17 cellular contexts compared by ENCODE assay signal in the genomic region with DNA sequence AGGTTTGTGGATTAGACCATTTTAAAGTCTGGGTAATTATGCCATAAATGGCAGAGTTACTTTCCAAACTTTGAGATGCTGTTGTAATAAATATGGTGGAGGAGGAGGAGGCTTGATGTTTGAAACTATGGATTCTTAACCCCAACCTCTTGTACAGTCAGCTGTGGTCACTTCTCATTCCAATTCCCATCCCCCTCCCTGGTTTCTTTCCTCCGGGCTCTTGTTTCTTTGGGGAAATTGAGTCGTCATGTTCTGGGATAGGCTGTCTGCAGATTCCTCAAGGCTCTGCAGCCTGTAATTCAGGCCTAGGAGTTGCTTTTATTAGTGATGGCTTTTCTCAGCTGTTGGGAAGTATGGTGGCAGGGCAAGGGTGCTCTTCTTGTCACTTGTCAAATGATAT. TPM values are rescaled to one million over a fixed set of nuclear protein-coding genes. Genes with fewer than 3 reads are reported as not detected.
A peak's percentile ranks its signal among the peaks of the same experiment; 100 is the strongest.
DNase-seq lines count a peak whose midpoint lies in the region; ATAC-seq, FAIRE-seq and TF ChIP-seq lines count a peak whose summit lies in the region.
"Had no signal": no experiment of that assay in that cellular context is flagged by ENCODE, and none has a peak within 500 bp of the region (broad histone marks: within the 10 kb centered on the region; RNA-seq: fewer than 3 reads in every experiment).

No MANE protein-coding gene starts in this region.

- no peak overlapping the region for H3K4ac ChIP-seq in mesendoderm (ENCODE audit: low read depth, low read length)

- intact Hi-C loops in HepG2 (cut with micrococcal nuclease; ENCODE audit: unreplicated experiment): loop anchor here (2.0 kb wide), 1 partner anchor 64 kb away; no protein-coding TSS in a partner anchor
- intact Hi-C loops in right lobe of liver (cut with DNase I): no loop called here
- intact Hi-C loops in uterus (cut with DNase I; ENCODE audit: low total_unique reads): loop anchor here (10.0 kb wide), 1 partner anchor 46 kb away; no protein-coding TSS in a partner anchor

- no peak overlapping the region for H2BK120ac ChIP-seq in mesendoderm (ENCODE audit: low read depth, low read length)

- peaks cover 14% of the 10 kb centered on the region for H3K79me1 ChIP-seq in mesendoderm (ENCODE audit: low read length)

- no peak overlapping the region for H2BK15ac ChIP-seq in mesendoderm (replicated peaks; ENCODE audit: low read depth)

- TF ChIP-seq EP300 in HepG2 (IDR thresholded peaks at IDR 0.05; ENCODE audit: low read depth in 2 of 2, low read length in 2 of 2) (no peak), HepG2 (CRISPR knock-in tag; IDR thresholded peaks at IDR 0.05; ENCODE audit: borderline replicate concordance) (no peak)

- in situ Hi-C loops in HepG2 (cut with HindIII; ENCODE audit: extremely low pct_ligation_motif_present, low pct_unique_long_range_greater_than_20kb): loop anchor here (5.0 to 10.0 kb wide), 2 partner anchors 46 to 64 kb away; no protein-coding TSS in a partner anchor

- no peaks in the 10 kb centered on the region for H3K27me3 Mint-ChIP-seq in brain

- peaks cover 8% of the 10 kb centered on the region for H4K20me1 ChIP-seq in HepG2 (ENCODE audit: insufficient read depth, low read length)

- POLR2A ChIA-PET in HepG2 (lab: Yijun Ruan, JAX): interaction anchor here (3.1 to 3.5 kb wide), 2 partner anchors 11 to 18 kb away, joined by 14 to 31 read pairs; no protein-coding TSS in a partner anchor

- DNase-seq in HepG2 (ENCODE audit: low spot score) (no peak), right lobe of liver (no peak), mesendoderm (no peak), uterus (no peak), GM12891 (ENCODE audit: insufficient read length, low spot score) (no peak), NCI-H1930 (lab: John Stamatoyannopoulos, UW) (no peak)
- no peak for DNase-seq in activated CD4-positive, alpha-beta T cell treated with anti-CD3 and anti-CD28 coated beads, Interleukin-2, amount 50 U/mL, for 48 hours
- DNase-seq: 8988T, activated gamma-delta T cell, GDM1, MM.1S, NCI-H2029 treated with DMSO at 0.1 percent for 48 hours, pancreas, SW 1271 had no signal

- H3K4me3 ChIP-seq in HepG2 (replicated peaks in 1 of 3; ENCODE audit: insufficient read depth in 1 of 3, low read depth in 2 of 3, low read length in 3 of 3) (peak overlapping the region in 2 of 3 experiments; percentile 3 to 100; a peak in 1 of 6 replicates), right lobe of liver (no peak overlapping the region), mesendoderm (ENCODE audit: low read length) (no peak overlapping the region), uterus (no peak overlapping the region)
- H3K4me3 ChIP-seq: lung, pancreas had no signal

- H4K8ac ChIP-seq in mesendoderm (ENCODE audit: low read depth, low read length): no peak overlapping the region

- no peak overlapping the region for H3K56ac ChIP-seq in mesendoderm (ENCODE audit: low read length)

- no peak for TF ChIP-seq POLR2A in HepG2 (IDR thresholded peaks at IDR 0.05; ENCODE audit: insufficient read depth in 1 of 2, low read depth in 2 of 2, low read length in 2 of 2)
- no peak for TF ChIP-seq POLR2A in right lobe of liver (IDR thresholded peaks at IDR 0.05)
- TF ChIP-seq POLR2A in uterus (IDR thresholded peaks at IDR 0.05): no peak
- TF ChIP-seq POLR2A in GM12891 (IDR thresholded peaks at IDR 0.05; ENCODE audit: low read depth, low read length): no peak

- H3K9me3 ChIP-seq in HepG2 (ENCODE audit: low read length) (no peaks in the 10 kb centered on the region), right lobe of liver (no peaks in the 10 kb centered on the region), uterus (no peaks in the 10 kb centered on the region)
- H3K9me3 ChIP-seq: pancreas had no signal

- H3K4me2 ChIP-seq in HepG2 (ENCODE audit: low read depth, low read length) (peak overlapping the region; percentile 94), mesendoderm (ENCODE audit: low read length) (no peak overlapping the region)

- no peak overlapping the region for H2AFZ ChIP-seq in HepG2 (ENCODE audit: low read length)

- H3K9me3 Mint-ChIP-seq in brain: no peaks in the 10 kb centered on the region

- peaks cover 36% of the 10 kb centered on the region for H3K4me1 Mint-ChIP-seq in brain

- H3K36me3 ChIP-seq in HepG2 (replicated peaks in 1 of 2; ENCODE audit: control insufficient read depth in 1 of 2, insufficient read depth in 2 of 2, low read length in 2 of 2) (no peaks in the 10 kb centered on the region; a peak in 1 of 5 replicates), right lobe of liver (peaks cover 0 to 7% (median 1%) of the 10 kb centered on the region in 4 donors), mesendoderm (ENCODE audit: control insufficient read depth, insufficient read depth, low read length) (no peaks in the 10 kb centered on the region), uterus (no peaks in the 10 kb centered on the region)
- H3K36me3 ChIP-seq: pancreas had no signal

- H3K79me2 ChIP-seq in HepG2 (ENCODE audit: insufficient read depth, low read length) (peaks cover 67% of the 10 kb centered on the region), mesendoderm (ENCODE audit: control insufficient read depth, insufficient read depth, low read length) (peaks cover 65% of the 10 kb centered on the region)

- no peak for TF ChIP-seq RAD21 in HepG2 (CRISPR knock-in tag; IDR thresholded peaks at IDR 0.05)

- H3K4me1 ChIP-seq in HepG2 (ENCODE audit: insufficient read depth, low read length) (peaks cover 67% of the 10 kb centered on the region), right lobe of liver (peaks cover 0 to 5% (median under 1%) of the 10 kb centered on the region in 4 donors), mesendoderm (ENCODE audit: control insufficient read depth, low read depth, low read length) (peaks cover 17% of the 10 kb centered on the region), uterus (peaks cover 0 to 4% of the 10 kb centered on the region in 2 donors)
- H3K4me1 ChIP-seq: pancreas had no signal

- no peak overlapping the region for H3K23ac ChIP-seq in mesendoderm (ENCODE audit: low read length)

- H3K4me3 Mint-ChIP-seq in brain: peak overlapping the region; percentile 78 to 91 (median 79)

- peak overlapping the region in 3 of 5 experiments; percentile 16 to 84 (median 55) for H3K27ac Mint-ChIP-seq in brain

- H3K27ac ChIP-seq in HepG2 (ENCODE audit: extremely low read length, insufficient read depth, low read length) (peak overlapping the region; percentile 34), right lobe of liver (no peak overlapping the region), mesendoderm (ENCODE audit: low read depth, low read length) (no peak overlapping the region), uterus (peak overlapping the region; percentile 85 to 94)
- H3K27ac ChIP-seq: pancreas, VCaP had no signal

- no peak overlapping the region for H3K18ac ChIP-seq in mesendoderm (ENCODE audit: low read length)

- TSS peak; percentile 49 for BruUV-seq in HepG2 (replicated peaks; lab: Mats Ljungman, UMichigan)

- no peak for FAIRE-seq in HepG2 (lab: Jason Lieb, UNC)
- FAIRE-seq in GM12891 (lab: Jason Lieb, UNC): no peak
- FAIRE-seq: pancreas had no signal

- TF ChIP-seq CTCF in HepG2 (CRISPR knock-in tag; IDR thresholded peaks at IDR 0.05) (no peak), right lobe of liver (IDR thresholded peaks at IDR 0.05) (no peak), brain (conservative IDR thresholded peaks at IDR 0.05) (no peak), uterus (IDR thresholded peaks at IDR 0.05) (no peak)

- H3K36me3 Mint-ChIP-seq in brain: peaks cover 11% of the 10 kb centered on the region

- ATAC-seq in HepG2 (no peak), right lobe of liver (no peak)
- ATAC-seq: pancreas had no signal

- no peaks in the 10 kb centered on the region; a peak in 1 of 5 replicates for H3K27me3 ChIP-seq in HepG2 (ENCODE audit: control insufficient read depth in 1 of 2, insufficient read depth in 2 of 2, low read length in 2 of 2)
- no peaks in the 10 kb centered on the region for H3K27me3 ChIP-seq in right lobe of liver
- no peaks in the 10 kb centered on the region for H3K27me3 ChIP-seq in mesendoderm (ENCODE audit: insufficient read depth, low read length, poor library complexity)
- no peaks in the 10 kb centered on the region for H3K27me3 ChIP-seq in uterus
- H3K27me3 ChIP-seq: pancreas had no signal

- CTCF ChIA-PET in HepG2 (lab: Yijun Ruan, JAX; ENCODE audit: low intra/inter-chr PET ratio, low total read pairs): no interaction called here

- peak overlapping the region; percentile 91; the same call in 1 of the 2 replicates for H3K9ac ChIP-seq in HepG2 (ENCODE audit: insufficient read depth, low read depth, low read length)
- H3K9ac ChIP-seq in mesendoderm (ENCODE audit: low read length): peak overlapping the region; percentile 99

- WGBS in HepG2 (ENCODE audit: low lambda C conversion rate): 98% methylated on average over 2 of the region's 2 CpGs
- 100% methylated on average over 1 of the region's 2 CpGs for WGBS in right lobe of liver (ENCODE audit: insufficient coverage, low coverage, low lambda C conversion rate, missing lambda C conversion rate)
- no CpG with 5 or more reads among the region's 2 CpGs for WGBS in mesendoderm (ENCODE audit: extremely low coverage, insufficient coverage, low lambda C conversion rate)

- H2BK5ac ChIP-seq in mesendoderm (ENCODE audit: low read length): no peak overlapping the region

- no peak overlapping the region for H4K5ac ChIP-seq in mesendoderm (ENCODE audit: low read length)

- H2AK5ac ChIP-seq in mesendoderm (ENCODE audit: low read length): no peak overlapping the region

RNA-seq across cellular contexts. Expression of a gene that starts 2.5 kb away (rescaled TPM):
- total RNA-seq in HepG2 (2016; rRNA removed; fragmentation: Illumina TruSeq; extraction: Trizol) (48.5 and 99.8 TPM in 2 replicates), right lobe of liver (1 to 10 TPM in 3 of 6 experiments, under 1 TPM in 3; 0.55 to 1.8 (median 0.99) TPM), uterus (100 to 1,000 TPM in 3 of 4 donors, 10 to 100 TPM in 1; 53.8 to 247 (median 153) TPM)
- total RNA-seq in HepG2 (2016; cell fraction: cytosol; rRNA removed; fragmentation: Illumina TruSeq; extraction: Trizol; ENCODE audit: low read depth): 16.1 and 17.5 TPM in 2 replicates
- 42.2 and 99.6 TPM in 2 replicates for total RNA-seq in HepG2 (2016; cell fraction: insoluble cytoplasmic fraction; rRNA removed; fragmentation: Illumina TruSeq; extraction: Trizol)
- total RNA-seq in HepG2 (2016; cell fraction: membrane; rRNA removed; fragmentation: Illumina TruSeq; extraction: Trizol): 29.0 and 31.7 TPM in 2 replicates
- total RNA-seq in HepG2 (2016; cell fraction: nucleus; rRNA removed; fragmentation: Illumina TruSeq; extraction: Trizol): 111 and 135 TPM in 2 replicates
- polyA plus RNA-seq in HepG2 (2011; rRNA removed) (98.5 and 116 TPM in 2 replicates), brain (ENCODE audit: insufficient read depth, low read depth, low replicate concordance) (109 TPM)
- 75.5 and 97.3 TPM in 2 replicates for polyA plus RNA-seq in HepG2 (2011; cell fraction: cytosol; rRNA removed)
- polyA plus RNA-seq in HepG2 (2011; cell fraction: nucleus; rRNA removed): 240 and 289 TPM in 2 replicates
- polyA plus RNA-seq in HepG2 (2012): 93.9 and 95.7 TPM in 2 replicates
- 6.8 and 7.3 TPM in 2 replicates for polyA plus RNA-seq in HepG2 (2016; cell fraction: cytosol; fragmentation: Illumina TruSeq; extraction: Trizol; ENCODE audit: low read depth)
- 34.4 and 38.1 TPM in 2 replicates for polyA plus RNA-seq in HepG2 (2016; cell fraction: insoluble cytoplasmic fraction; fragmentation: Illumina TruSeq; extraction: Trizol; ENCODE audit: low read depth)
- 12.8 and 15.4 TPM in 2 replicates for polyA plus RNA-seq in HepG2 (2016; cell fraction: membrane; fragmentation: Illumina TruSeq; extraction: Trizol; ENCODE audit: low read depth)
- 220 and 224 TPM in 2 replicates for polyA plus RNA-seq in HepG2 (2016; cell fraction: nucleus; fragmentation: Illumina TruSeq; extraction: Trizol; ENCODE audit: insufficient read depth, low read depth)
- 0.19 and 231 TPM in 2 replicates for polyA minus RNA-seq in HepG2 (2011; rRNA and poly(A)+ RNA removed; ENCODE audit: low replicate concordance)
- polyA minus RNA-seq in HepG2 (2011; cell fraction: cytosol; rRNA and poly(A)+ RNA removed): 83.9 and 88.1 TPM in 2 replicates
- 66.0 and 71.1 TPM in 2 replicates for polyA minus RNA-seq in HepG2 (2011; cell fraction: nucleus; rRNA and poly(A)+ RNA removed)
- polyA plus RNA-seq in mesendoderm (2013, experiment 1 of 2): 62.6 TPM
- 63.6 TPM for polyA plus RNA-seq in mesendoderm (2013, experiment 2 of 2)
- 0.60 TPM for polyA plus RNA-seq in GM12891 (2012; ENCODE audit: low read depth, missing spikeins)

RNA-seq across cellular contexts. Expression of a gene that starts 19.2 kb away (rescaled TPM):
- 45.4 and 45.8 TPM in 2 replicates for total RNA-seq in HepG2 (2016; rRNA removed; fragmentation: Illumina TruSeq; extraction: Trizol)
- 8.5 and 8.8 TPM in 2 replicates for total RNA-seq in HepG2 (2016; cell fraction: cytosol; rRNA removed; fragmentation: Illumina TruSeq; extraction: Trizol; ENCODE audit: low read depth)
- total RNA-seq in HepG2 (2016; cell fraction: insoluble cytoplasmic fraction; rRNA removed; fragmentation: Illumina TruSeq; extraction: Trizol): 47.2 and 51.0 TPM in 2 replicates
- 13.3 and 15.2 TPM in 2 replicates for total RNA-seq in HepG2 (2016; cell fraction: membrane; rRNA removed; fragmentation: Illumina TruSeq; extraction: Trizol)
- 35.8 and 40.4 TPM in 2 replicates for total RNA-seq in HepG2 (2016; cell fraction: nucleus; rRNA removed; fragmentation: Illumina TruSeq; extraction: Trizol)
- polyA plus RNA-seq in HepG2 (2011; rRNA removed): 70.4 and 89.4 TPM in 2 replicates
- 29.9 and 38.2 TPM in 2 replicates for polyA plus RNA-seq in HepG2 (2011; cell fraction: cytosol; rRNA removed)
- 249 and 270 TPM in 2 replicates for polyA plus RNA-seq in HepG2 (2011; cell fraction: nucleus; rRNA removed)
- 56.0 and 58.1 TPM in 2 replicates for polyA plus RNA-seq in HepG2 (2012)
- polyA plus RNA-seq in HepG2 (2016; cell fraction: cytosol; fragmentation: Illumina TruSeq; extraction: Trizol; ENCODE audit: low read depth): 4.5 and 5.4 TPM in 2 replicates
- polyA plus RNA-seq in HepG2 (2016; cell fraction: insoluble cytoplasmic fraction; fragmentation: Illumina TruSeq; extraction: Trizol; ENCODE audit: low read depth): 32.7 and 33.8 TPM in 2 replicates
- 6.9 and 7.6 TPM in 2 replicates for polyA plus RNA-seq in HepG2 (2016; cell fraction: membrane; fragmentation: Illumina TruSeq; extraction: Trizol; ENCODE audit: low read depth)
- polyA plus RNA-seq in HepG2 (2016; cell fraction: nucleus; fragmentation: Illumina TruSeq; extraction: Trizol; ENCODE audit: insufficient read depth, low read depth): 72.9 and 91.6 TPM in 2 replicates
- 12.0 and 88.9 TPM in 2 replicates for polyA minus RNA-seq in HepG2 (2011; rRNA and poly(A)+ RNA removed; ENCODE audit: low replicate concordance)
- polyA minus RNA-seq in HepG2 (2011; cell fraction: cytosol; rRNA and poly(A)+ RNA removed): 22.5 and 32.4 TPM in 2 replicates
- polyA minus RNA-seq in HepG2 (2011; cell fraction: nucleus; rRNA and poly(A)+ RNA removed): 64.2 and 74.3 TPM in 2 replicates
- total RNA-seq in right lobe of liver: 100 to 1,000 TPM in 1 of 6 experiments, 10 to 100 TPM in 5; 45.8 to 134 (median 65.0) TPM
- 81.2 TPM for polyA plus RNA-seq in brain (ENCODE audit: insufficient read depth, low read depth, low replicate concordance)
- polyA plus RNA-seq in mesendoderm (2013, experiment 1 of 2): 11.9 TPM
- polyA plus RNA-seq in mesendoderm (2013, experiment 2 of 2): 12.4 TPM
- 10 to 100 TPM in 3 of 4 donors, 1 to 10 TPM in 1; 2.8 to 30.6 (median 27.2) TPM for total RNA-seq in uterus
- polyA plus RNA-seq in GM12891 (2012; ENCODE audit: low read depth, missing spikeins): 9.9 TPM

RNA-seq across cellular contexts. Expression of a gene that starts 19.4 kb away (rescaled TPM):
- total RNA-seq in HepG2 (2016; rRNA removed; fragmentation: Illumina TruSeq; extraction: Trizol): 56.1 and 56.8 TPM in 2 replicates
- 24.7 and 25.2 TPM in 2 replicates for total RNA-seq in HepG2 (2016; cell fraction: cytosol; rRNA removed; fragmentation: Illumina TruSeq; extraction: Trizol; ENCODE audit: low read depth)
- total RNA-seq in HepG2 (2016; cell fraction: insoluble cytoplasmic fraction; rRNA removed; fragmentation: Illumina TruSeq; extraction: Trizol): 45.8 and 58.5 TPM in 2 replicates
- total RNA-seq in HepG2 (2016; cell fraction: membrane; rRNA removed; fragmentation: Illumina TruSeq; extraction: Trizol): 19.8 and 24.7 TPM in 2 replicates
- total RNA-seq in HepG2 (2016; cell fraction: nucleus; rRNA removed; fragmentation: Illumina TruSeq; extraction: Trizol): 29.3 and 31.1 TPM in 2 replicates
- 65.6 and 69.9 TPM in 2 replicates for polyA plus RNA-seq in HepG2 (2011; rRNA removed)
- polyA plus RNA-seq in HepG2 (2011; cell fraction: cytosol; rRNA removed): 54.5 and 71.8 TPM in 2 replicates
- polyA plus RNA-seq in HepG2 (2011; cell fraction: nucleus; rRNA removed): 75.8 and 91.0 TPM in 2 replicates
- 95.2 and 116 TPM in 2 replicates for polyA plus RNA-seq in HepG2 (2012)
- polyA plus RNA-seq in HepG2 (2016; cell fraction: cytosol; fragmentation: Illumina TruSeq; extraction: Trizol; ENCODE audit: low read depth): 24.0 and 25.5 TPM in 2 replicates
- polyA plus RNA-seq in HepG2 (2016; cell fraction: insoluble cytoplasmic fraction; fragmentation: Illumina TruSeq; extraction: Trizol; ENCODE audit: low read depth): 88.5 and 104 TPM in 2 replicates
- polyA plus RNA-seq in HepG2 (2016; cell fraction: membrane; fragmentation: Illumina TruSeq; extraction: Trizol; ENCODE audit: low read depth): 24.2 and 27.0 TPM in 2 replicates
- 91.3 and 95.0 TPM in 2 replicates for polyA plus RNA-seq in HepG2 (2016; cell fraction: nucleus; fragmentation: Illumina TruSeq; extraction: Trizol; ENCODE audit: insufficient read depth, low read depth)
- polyA minus RNA-seq in HepG2 (2011; rRNA and poly(A)+ RNA removed; ENCODE audit: low replicate concordance): 45.8 and 60.7 TPM in 2 replicates
- polyA minus RNA-seq in HepG2 (2011; cell fraction: cytosol; rRNA and poly(A)+ RNA removed): 30.5 and 54.2 TPM in 2 replicates
- 18.3 and 19.6 TPM in 2 replicates for polyA minus RNA-seq in HepG2 (2011; cell fraction: nucleus; rRNA and poly(A)+ RNA removed)
- total RNA-seq in right lobe of liver: 10 to 100 TPM; 41.6 to 63.1 (median 60.4) TPM
- 123 TPM for polyA plus RNA-seq in brain (ENCODE audit: insufficient read depth, low read depth, low replicate concordance)
- polyA plus RNA-seq in mesendoderm (2013, experiment 1 of 2): 59.0 TPM
- polyA plus RNA-seq in mesendoderm (2013, experiment 2 of 2): 62.6 TPM
- total RNA-seq in uterus: 10 to 100 TPM; 14.4 to 44.4 (median 16.1) TPM
- 67.8 TPM for polyA plus RNA-seq in GM12891 (2012; ENCODE audit: low read depth, missing spikeins)

RNA-seq across cellular contexts. Expression of a gene that starts 25.0 kb away (rescaled TPM):
- total RNA-seq in HepG2 (2016; rRNA removed; fragmentation: Illumina TruSeq; extraction: Trizol) (30.7 and 32.0 TPM in 2 replicates), right lobe of liver (10 to 100 TPM in 1 of 6 experiments, 1 to 10 TPM in 5; 6.5 to 12.7 (median 8.8) TPM), uterus (10 to 100 TPM in 2 of 4 donors, 1 to 10 TPM in 2; 6.4 to 65.1 (median 18.9) TPM)
- total RNA-seq in HepG2 (2016; cell fraction: cytosol; rRNA removed; fragmentation: Illumina TruSeq; extraction: Trizol; ENCODE audit: low read depth): 1.6 and 2.2 TPM in 2 replicates
- 27.3 and 31.2 TPM in 2 replicates for total RNA-seq in HepG2 (2016; cell fraction: insoluble cytoplasmic fraction; rRNA removed; fragmentation: Illumina TruSeq; extraction: Trizol)
- 5.8 and 6.7 TPM in 2 replicates for total RNA-seq in HepG2 (2016; cell fraction: membrane; rRNA removed; fragmentation: Illumina TruSeq; extraction: Trizol)
- total RNA-seq in HepG2 (2016; cell fraction: nucleus; rRNA removed; fragmentation: Illumina TruSeq; extraction: Trizol): 34.6 and 35.9 TPM in 2 replicates
- polyA plus RNA-seq in HepG2 (2011; rRNA removed) (60.7 and 79.4 TPM in 2 replicates), brain (ENCODE audit: insufficient read depth, low read depth, low replicate concordance) (35.6 TPM)
- polyA plus RNA-seq in HepG2 (2011; cell fraction: cytosol; rRNA removed): 38.0 and 49.6 TPM in 2 replicates
- 221 and 265 TPM in 2 replicates for polyA plus RNA-seq in HepG2 (2011; cell fraction: nucleus; rRNA removed)
- 36.5 and 41.4 TPM in 2 replicates for polyA plus RNA-seq in HepG2 (2012)
- polyA plus RNA-seq in HepG2 (2016; cell fraction: cytosol; fragmentation: Illumina TruSeq; extraction: Trizol; ENCODE audit: low read depth): 1.1 and 1.4 TPM in 2 replicates
- 16.9 and 21.5 TPM in 2 replicates for polyA plus RNA-seq in HepG2 (2016; cell fraction: insoluble cytoplasmic fraction; fragmentation: Illumina TruSeq; extraction: Trizol; ENCODE audit: low read depth)
- polyA plus RNA-seq in HepG2 (2016; cell fraction: membrane; fragmentation: Illumina TruSeq; extraction: Trizol; ENCODE audit: low read depth): 2.2 and 2.7 TPM in 2 replicates
- polyA plus RNA-seq in HepG2 (2016; cell fraction: nucleus; fragmentation: Illumina TruSeq; extraction: Trizol; ENCODE audit: insufficient read depth, low read depth): 63.7 and 70.4 TPM in 2 replicates
- 14.4 and 143 TPM in 2 replicates for polyA minus RNA-seq in HepG2 (2011; rRNA and poly(A)+ RNA removed; ENCODE audit: low replicate concordance)
- polyA minus RNA-seq in HepG2 (2011; cell fraction: cytosol; rRNA and poly(A)+ RNA removed): 44.5 and 45.5 TPM in 2 replicates
- polyA minus RNA-seq in HepG2 (2011; cell fraction: nucleus; rRNA and poly(A)+ RNA removed): 65.0 and 67.0 TPM in 2 replicates
- polyA plus RNA-seq in mesendoderm (2013, experiment 1 of 2): 5.4 TPM
- polyA plus RNA-seq in mesendoderm (2013, experiment 2 of 2): 5.2 TPM
- polyA plus RNA-seq in GM12891 (2012; ENCODE audit: low read depth, missing spikeins): 14.6 TPM

RNA-seq across cellular contexts. Expression of a gene that starts 57.2 kb away (rescaled TPM):
- total RNA-seq in HepG2 (2016; rRNA removed; fragmentation: Illumina TruSeq; extraction: Trizol): 144 and 184 TPM in 2 replicates
- total RNA-seq in HepG2 (2016; cell fraction: cytosol; rRNA removed; fragmentation: Illumina TruSeq; extraction: Trizol; ENCODE audit: low read depth): 41.5 and 43.9 TPM in 2 replicates
- total RNA-seq in HepG2 (2016; cell fraction: insoluble cytoplasmic fraction; rRNA removed; fragmentation: Illumina TruSeq; extraction: Trizol): 139 and 185 TPM in 2 replicates
- total RNA-seq in HepG2 (2016; cell fraction: membrane; rRNA removed; fragmentation: Illumina TruSeq; extraction: Trizol): 82.9 and 85.4 TPM in 2 replicates
- total RNA-seq in HepG2 (2016; cell fraction: nucleus; rRNA removed; fragmentation: Illumina TruSeq; extraction: Trizol): 49.7 and 52.1 TPM in 2 replicates
- polyA plus RNA-seq in HepG2 (2011; rRNA removed): 29.5 and 31.1 TPM in 2 replicates
- 28.3 and 36.3 TPM in 2 replicates for polyA plus RNA-seq in HepG2 (2011; cell fraction: cytosol; rRNA removed)
- 8.2 and 11.1 TPM in 2 replicates for polyA plus RNA-seq in HepG2 (2011; cell fraction: nucleus; rRNA removed)
- polyA plus RNA-seq in HepG2 (2012): 35.6 and 36.9 TPM in 2 replicates
- 26.9 and 28.8 TPM in 2 replicates for polyA plus RNA-seq in HepG2 (2016; cell fraction: cytosol; fragmentation: Illumina TruSeq; extraction: Trizol; ENCODE audit: low read depth)
- polyA plus RNA-seq in HepG2 (2016; cell fraction: insoluble cytoplasmic fraction; fragmentation: Illumina TruSeq; extraction: Trizol; ENCODE audit: low read depth): 145 and 156 TPM in 2 replicates
- polyA plus RNA-seq in HepG2 (2016; cell fraction: membrane; fragmentation: Illumina TruSeq; extraction: Trizol; ENCODE audit: low read depth): 45.9 and 51.4 TPM in 2 replicates
- polyA plus RNA-seq in HepG2 (2016; cell fraction: nucleus; fragmentation: Illumina TruSeq; extraction: Trizol; ENCODE audit: insufficient read depth, low read depth): 64.0 and 64.6 TPM in 2 replicates
- 22.6 and 58.3 TPM in 2 replicates for polyA minus RNA-seq in HepG2 (2011; rRNA and poly(A)+ RNA removed; ENCODE audit: low replicate concordance)
- polyA minus RNA-seq in HepG2 (2011; cell fraction: cytosol; rRNA and poly(A)+ RNA removed): 22.8 and 24.6 TPM in 2 replicates
- 12.1 and 18.5 TPM in 2 replicates for polyA minus RNA-seq in HepG2 (2011; cell fraction: nucleus; rRNA and poly(A)+ RNA removed)
- total RNA-seq in right lobe of liver: 10 to 100 TPM; 21.8 to 45.0 (median 23.3) TPM
- 58.7 TPM for polyA plus RNA-seq in brain (ENCODE audit: insufficient read depth, low read depth, low replicate concordance)
- 126 TPM for polyA plus RNA-seq in mesendoderm (2013, experiment 1 of 2)
- 127 TPM for polyA plus RNA-seq in mesendoderm (2013, experiment 2 of 2)
- total RNA-seq in uterus: 10 to 100 TPM; 30.5 to 57.2 (median 45.9) TPM
- 46.2 TPM for polyA plus RNA-seq in GM12891 (2012; ENCODE audit: low read depth, missing spikeins)

Comparison
In these comparisons a context has a peak if more than half of its experiments do, and no peak if none do; other contexts are left out.
1. H3K27ac ChIP-seq: peak in HepG2 (single experiment) and uterus (2 of 2); none in right lobe of liver (0 of 3) and mesendoderm (single experiment).
2. H3K4me3 ChIP-seq: peak in HepG2 (2 of 3); none in right lobe of liver (0 of 3), mesendoderm (single experiment) and uterus (0 of 2).
3. RNA of a gene that starts 2.5 kb away (total RNA-seq): 53.8 to 247 TPM in uterus and 16.1 to 135 TPM in HepG2; 0.55 to 1.8 TPM in right lobe of liver; every median in the first group is over 4 times any median in the second.
4. intact Hi-C loops: an anchor here in HepG2 (2.0 kb wide) and uterus (10.0 kb wide); none called in right lobe of liver.